9 cellular contexts compared by ENCODE assay signal in the genomic region with DNA sequence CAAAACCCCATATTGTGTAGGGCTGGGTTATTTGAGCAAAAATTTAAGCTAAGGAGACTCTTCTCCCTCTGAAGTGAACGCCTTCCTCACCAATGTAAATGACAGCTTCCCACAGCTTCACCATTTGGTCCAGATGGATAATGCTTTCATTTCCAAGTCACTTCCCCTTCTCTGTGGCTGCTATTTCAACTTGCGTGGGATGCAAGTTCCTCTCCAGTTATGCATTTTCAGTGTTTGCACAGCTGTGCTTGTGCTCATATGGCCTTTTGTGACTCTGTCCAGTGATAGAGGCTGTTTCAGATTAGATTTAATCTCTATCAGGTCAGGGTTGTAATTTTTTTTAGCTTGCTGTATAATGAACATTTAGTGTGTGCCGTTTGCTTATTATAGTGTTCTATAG.
DNase-seq lines count a peak whose midpoint lies in the region; ATAC-seq and TF ChIP-seq lines count a peak whose summit lies in the region.
"Had no signal": no experiment of that assay in that cellular context is flagged by ENCODE, and none has a peak within 500 bp of the region (broad histone marks: within the 10 kb centered on the region; RNA-seq: fewer than 3 reads in every experiment).

No MANE protein-coding gene starts in this region.

- DNase-seq in DMS53 (lab: John Stamatoyannopoulos, UW) (peak; percentile 94), SK-N-SH (peak; percentile 77), hepatic stellate cell (ENCODE audit: low spot score) (peak; percentile 72), mammary epithelial cell (no peak)
- DNase-seq: T-helper 9 cell had no signal

- H3K4me2 ChIP-seq in SK-N-SH (peak overlapping the region; percentile 32; the same call in 1 of the 2 replicates), mammary epithelial cell (ENCODE audit: insufficient read depth, low read depth, low read length) (no peak overlapping the region)

- WGBS in SK-N-SH (ENCODE audit: low lambda C conversion rate) = 60% methylated on average over 3 of the region's 3 CpGs
- WGBS in mammary epithelial cell (ENCODE audit: low coverage, missing lambda C conversion rate) = 95% methylated on average over 3 of the region's 3 CpGs

- H3K9me3 ChIP-seq in SK-N-SH (no peaks in the 10 kb centered on the region), mammary epithelial cell (replicated peaks; ENCODE audit: insufficient read depth, low read length) (no peaks in the 10 kb centered on the region)

- CTCF ChIA-PET in SK-N-SH (lab: Yijun Ruan, JAX) (no interaction called here), mammary epithelial cell (lab: Charles Lee; ENCODE audit: low non-redundant PET) (no interaction called here)

- H3K9me2 ChIP-seq in SK-N-SH = no peaks in the 10 kb centered on the region

- ATAC-seq in HG03432 (IDR thresholded peaks at IDR 0.05; ENCODE audit: unreplicated experiment) (peak; percentile 57), GM21381 (IDR thresholded peaks at IDR 0.05; ENCODE audit: unreplicated experiment) (no peak), HG03457 (IDR thresholded peaks at IDR 0.05; ENCODE audit: unreplicated experiment) (no peak), HG03196 (IDR thresholded peaks at IDR 0.05; ENCODE audit: unreplicated experiment) (no peak)

- no peak overlapping the region for H3K4me3 ChIP-seq in SK-N-SH (ENCODE audit: low read depth in 2 of 2, low read length in 1 of 2)
- H3K4me3 ChIP-seq in mammary epithelial cell (replicated peaks in 1 of 3; ENCODE audit: insufficient read depth in 1 of 3, low read depth in 2 of 3, low read length in 3 of 3) = no peak overlapping the region

- dilution Hi-C loops in mammary epithelial cell (cut with HindIII; ENCODE audit: low sequenced_read_pairs) = no loop called here

- peak in 1 of 2 experiments; percentile 84; a peak in 2 of 4 replicates for TF ChIP-seq EP300 in SK-N-SH (IDR thresholded peaks at IDR 0.05; ENCODE audit: borderline replicate concordance in 1 of 2, low read depth in 1 of 2, low read length in 1 of 2)

- H3K27me3 ChIP-seq in SK-N-SH (ENCODE audit: insufficient read depth) = no peaks in the 10 kb centered on the region
- no peaks in the 10 kb centered on the region for H3K27me3 ChIP-seq in mammary epithelial cell (ENCODE audit: insufficient read depth, low read length)

- POLR2A ChIA-PET in SK-N-SH (lab: Yijun Ruan, JAX) = interaction anchor here (0.9 to 1.1 kb wide), 2 partner anchors 48 to 86 kb away, joined by 3 read pairs; a partner anchor contains a TSS

- H3F3A ChIP-seq in SK-N-SH (replicated peaks; ENCODE audit: insufficient read depth) = no peaks in the 10 kb centered on the region

- H3K79me2 ChIP-seq in SK-N-SH (ENCODE audit: insufficient read depth) = no peaks in the 10 kb centered on the region
- H3K79me2 ChIP-seq in mammary epithelial cell (ENCODE audit: insufficient read depth, low read length) = no peaks in the 10 kb centered on the region

- in situ Hi-C loops in mammary epithelial cell (cut with MboI; ENCODE audit: low sequenced_read_pairs in 2 of 2) = no loop called here

- no peak; the same call in 1 of the 2 replicates for TF ChIP-seq RAD21 in SK-N-SH (IDR thresholded peaks at IDR 0.05; ENCODE audit: low read length)

- H4K20me1 ChIP-seq in SK-N-SH (ENCODE audit: insufficient read depth) (no peaks in the 10 kb centered on the region), mammary epithelial cell (ENCODE audit: insufficient read depth, low read length) (no peaks in the 10 kb centered on the region)

- no TSS peak for BruUV-seq in mammary epithelial cell (replicated peaks; lab: Mats Ljungman, UMichigan)

- intact Hi-C loops in mammary epithelial cell (cut with micrococcal nuclease) = no loop called here

- H3K9ac ChIP-seq in SK-N-SH = no peak overlapping the region
- no peak overlapping the region for H3K9ac ChIP-seq in mammary epithelial cell (ENCODE audit: insufficient read depth, low read length)

- H3K36me3 ChIP-seq in SK-N-SH (replicated peaks in 1 of 2; ENCODE audit: control insufficient read depth in 1 of 2, insufficient read depth in 2 of 2, low read length in 1 of 2) = peaks cover 0 to 6% of the 10 kb centered on the region in 2 experiments
- H3K36me3 ChIP-seq in mammary epithelial cell (ENCODE audit: insufficient read depth, low read length) = no peaks in the 10 kb centered on the region

- H3K4me1 ChIP-seq in SK-N-SH (ENCODE audit: control insufficient read depth in 1 of 2, insufficient read depth in 2 of 2, low read depth in 1 of 2, low read length in 1 of 2) (peaks cover 0 to 19% of the 10 kb centered on the region in 2 experiments; a peak in 2 of 4 replicates), mammary epithelial cell (ENCODE audit: insufficient read depth, low read length) (peaks cover 16% of the 10 kb centered on the region)

- H3K27ac ChIP-seq in SK-N-SH (ENCODE audit: low read depth in 2 of 2, low read length in 1 of 2) (peak overlapping the region; percentile 2 to 87; a peak in 3 of 4 replicates), mammary epithelial cell (ENCODE audit: insufficient read depth, low read depth, low read length) (no peak overlapping the region)

- TF ChIP-seq CTCF in SK-N-SH (IDR thresholded peaks at IDR 0.05) (no peak), mammary epithelial cell (conservative IDR thresholded peaks at IDR 0.05 in 1 of 2, IDR thresholded peaks at IDR 0.05 in 1 of 2; ENCODE audit: extremely low read depth in 1 of 2, insufficient read depth in 1 of 2, low read depth in 1 of 2, low read length in 2 of 2) (no peak)

- H2AFZ ChIP-seq in SK-N-SH (ENCODE audit: low read depth) (no peak overlapping the region), mammary epithelial cell (ENCODE audit: low read depth, low read length) (no peak overlapping the region)

TF ChIP-seq in SK-N-SH, 30 proteins besides CTCF, POLR2A, EP300 and RAD21 (continues in another document):
- TF ChIP-seq, protein P1, sequence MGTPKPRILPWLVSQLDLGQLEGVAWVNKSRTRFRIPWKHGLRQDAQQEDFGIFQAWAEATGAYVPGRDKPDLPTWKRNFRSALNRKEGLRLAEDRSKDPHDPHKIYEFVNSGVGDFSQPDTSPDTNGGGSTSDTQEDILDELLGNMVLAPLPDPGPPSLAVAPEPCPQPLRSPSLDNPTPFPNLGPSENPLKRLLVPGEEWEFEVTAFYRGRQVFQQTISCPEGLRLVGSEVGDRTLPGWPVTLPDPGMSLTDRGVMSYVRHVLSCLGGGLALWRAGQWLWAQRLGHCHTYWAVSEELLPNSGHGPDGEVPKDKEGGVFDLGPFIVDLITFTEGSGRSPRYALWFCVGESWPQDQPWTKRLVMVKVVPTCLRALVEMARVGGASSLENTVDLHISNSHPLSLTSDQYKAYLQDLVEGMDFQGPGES (IDR thresholded peaks at IDR 0.05; ENCODE audit: low read depth, low read length) = no peak
- TF ChIP-seq NRF1 (IDR thresholded peaks at IDR 0.05; ENCODE audit: low read depth, low read length) (no peak), JUND (IDR thresholded peaks at IDR 0.05) (no peak), POLR2AphosphoS5 (IDR thresholded peaks at IDR 0.05; ENCODE audit: low read depth, low read length) (peak; percentile 45; the same call in 1 of the 2 replicates), MXI1 (IDR thresholded peaks at IDR 0.05; ENCODE audit: low read depth, low read length) (peak; percentile 23; the same call in 1 of the 2 replicates), FOXJ3 (CRISPR knock-in tag; IDR thresholded peaks at IDR 0.05) (no peak), EZH2phosphoT487 (IDR thresholded peaks at IDR 0.05; ENCODE audit: borderline replicate concordance, low read depth) (no peak), SIN3A (IDR thresholded peaks at IDR 0.05; ENCODE audit: borderline replicate concordance, low read depth, low read length) (no peak), RXRA (IDR thresholded peaks at IDR 0.05; ENCODE audit: borderline replicate concordance, low read depth) (no peak), TCF12 (IDR thresholded peaks at IDR 0.05) (peak; percentile 77), RFX5 (IDR thresholded peaks at IDR 0.05; ENCODE audit: low read length) (no peak), RCOR1 (IDR thresholded peaks at IDR 0.05; ENCODE audit: low read length) (peak; percentile 96), GABPA (IDR thresholded peaks at IDR 0.05; ENCODE audit: low read depth) (no peak)
- TF ChIP-seq, protein P2, sequence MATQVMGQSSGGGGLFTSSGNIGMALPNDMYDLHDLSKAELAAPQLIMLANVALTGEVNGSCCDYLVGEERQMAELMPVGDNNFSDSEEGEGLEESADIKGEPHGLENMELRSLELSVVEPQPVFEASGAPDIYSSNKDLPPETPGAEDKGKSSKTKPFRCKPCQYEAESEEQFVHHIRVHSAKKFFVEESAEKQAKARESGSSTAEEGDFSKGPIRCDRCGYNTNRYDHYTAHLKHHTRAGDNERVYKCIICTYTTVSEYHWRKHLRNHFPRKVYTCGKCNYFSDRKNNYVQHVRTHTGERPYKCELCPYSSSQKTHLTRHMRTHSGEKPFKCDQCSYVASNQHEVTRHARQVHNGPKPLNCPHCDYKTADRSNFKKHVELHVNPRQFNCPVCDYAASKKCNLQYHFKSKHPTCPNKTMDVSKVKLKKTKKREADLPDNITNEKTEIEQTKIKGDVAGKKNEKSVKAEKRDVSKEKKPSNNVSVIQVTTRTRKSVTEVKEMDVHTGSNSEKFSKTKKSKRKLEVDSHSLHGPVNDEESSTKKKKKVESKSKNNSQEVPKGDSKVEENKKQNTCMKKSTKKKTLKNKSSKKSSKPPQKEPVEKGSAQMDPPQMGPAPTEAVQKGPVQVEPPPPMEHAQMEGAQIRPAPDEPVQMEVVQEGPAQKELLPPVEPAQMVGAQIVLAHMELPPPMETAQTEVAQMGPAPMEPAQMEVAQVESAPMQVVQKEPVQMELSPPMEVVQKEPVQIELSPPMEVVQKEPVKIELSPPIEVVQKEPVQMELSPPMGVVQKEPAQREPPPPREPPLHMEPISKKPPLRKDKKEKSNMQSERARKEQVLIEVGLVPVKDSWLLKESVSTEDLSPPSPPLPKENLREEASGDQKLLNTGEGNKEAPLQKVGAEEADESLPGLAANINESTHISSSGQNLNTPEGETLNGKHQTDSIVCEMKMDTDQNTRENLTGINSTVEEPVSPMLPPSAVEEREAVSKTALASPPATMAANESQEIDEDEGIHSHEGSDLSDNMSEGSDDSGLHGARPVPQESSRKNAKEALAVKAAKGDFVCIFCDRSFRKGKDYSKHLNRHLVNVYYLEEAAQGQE (IDR thresholded peaks at IDR 0.05; ENCODE audit: low read depth, low read length) = no peak
- TF ChIP-seq, protein P3, sequence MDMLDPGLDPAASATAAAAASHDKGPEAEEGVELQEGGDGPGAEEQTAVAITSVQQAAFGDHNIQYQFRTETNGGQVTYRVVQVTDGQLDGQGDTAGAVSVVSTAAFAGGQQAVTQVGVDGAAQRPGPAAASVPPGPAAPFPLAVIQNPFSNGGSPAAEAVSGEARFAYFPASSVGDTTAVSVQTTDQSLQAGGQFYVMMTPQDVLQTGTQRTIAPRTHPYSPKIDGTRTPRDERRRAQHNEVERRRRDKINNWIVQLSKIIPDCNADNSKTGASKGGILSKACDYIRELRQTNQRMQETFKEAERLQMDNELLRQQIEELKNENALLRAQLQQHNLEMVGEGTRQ (IDR thresholded peaks at IDR 0.05; ENCODE audit: borderline replicate concordance, low read depth, low read length) = no peak
